ENCODE assay signal across 1 cellular context in genomic region chr1:21906173-21907078, GRCh38.
TF ChIP-seq lines count a peak whose summit lies in the region.

No MANE protein-coding gene starts in this region.

TF ChIP-seq in K562, 482 proteins besides CTCF, POLR2A, EP300 and RAD21 (continued from another document and continues in another):
- TF ChIP-seq, protein P1, sequence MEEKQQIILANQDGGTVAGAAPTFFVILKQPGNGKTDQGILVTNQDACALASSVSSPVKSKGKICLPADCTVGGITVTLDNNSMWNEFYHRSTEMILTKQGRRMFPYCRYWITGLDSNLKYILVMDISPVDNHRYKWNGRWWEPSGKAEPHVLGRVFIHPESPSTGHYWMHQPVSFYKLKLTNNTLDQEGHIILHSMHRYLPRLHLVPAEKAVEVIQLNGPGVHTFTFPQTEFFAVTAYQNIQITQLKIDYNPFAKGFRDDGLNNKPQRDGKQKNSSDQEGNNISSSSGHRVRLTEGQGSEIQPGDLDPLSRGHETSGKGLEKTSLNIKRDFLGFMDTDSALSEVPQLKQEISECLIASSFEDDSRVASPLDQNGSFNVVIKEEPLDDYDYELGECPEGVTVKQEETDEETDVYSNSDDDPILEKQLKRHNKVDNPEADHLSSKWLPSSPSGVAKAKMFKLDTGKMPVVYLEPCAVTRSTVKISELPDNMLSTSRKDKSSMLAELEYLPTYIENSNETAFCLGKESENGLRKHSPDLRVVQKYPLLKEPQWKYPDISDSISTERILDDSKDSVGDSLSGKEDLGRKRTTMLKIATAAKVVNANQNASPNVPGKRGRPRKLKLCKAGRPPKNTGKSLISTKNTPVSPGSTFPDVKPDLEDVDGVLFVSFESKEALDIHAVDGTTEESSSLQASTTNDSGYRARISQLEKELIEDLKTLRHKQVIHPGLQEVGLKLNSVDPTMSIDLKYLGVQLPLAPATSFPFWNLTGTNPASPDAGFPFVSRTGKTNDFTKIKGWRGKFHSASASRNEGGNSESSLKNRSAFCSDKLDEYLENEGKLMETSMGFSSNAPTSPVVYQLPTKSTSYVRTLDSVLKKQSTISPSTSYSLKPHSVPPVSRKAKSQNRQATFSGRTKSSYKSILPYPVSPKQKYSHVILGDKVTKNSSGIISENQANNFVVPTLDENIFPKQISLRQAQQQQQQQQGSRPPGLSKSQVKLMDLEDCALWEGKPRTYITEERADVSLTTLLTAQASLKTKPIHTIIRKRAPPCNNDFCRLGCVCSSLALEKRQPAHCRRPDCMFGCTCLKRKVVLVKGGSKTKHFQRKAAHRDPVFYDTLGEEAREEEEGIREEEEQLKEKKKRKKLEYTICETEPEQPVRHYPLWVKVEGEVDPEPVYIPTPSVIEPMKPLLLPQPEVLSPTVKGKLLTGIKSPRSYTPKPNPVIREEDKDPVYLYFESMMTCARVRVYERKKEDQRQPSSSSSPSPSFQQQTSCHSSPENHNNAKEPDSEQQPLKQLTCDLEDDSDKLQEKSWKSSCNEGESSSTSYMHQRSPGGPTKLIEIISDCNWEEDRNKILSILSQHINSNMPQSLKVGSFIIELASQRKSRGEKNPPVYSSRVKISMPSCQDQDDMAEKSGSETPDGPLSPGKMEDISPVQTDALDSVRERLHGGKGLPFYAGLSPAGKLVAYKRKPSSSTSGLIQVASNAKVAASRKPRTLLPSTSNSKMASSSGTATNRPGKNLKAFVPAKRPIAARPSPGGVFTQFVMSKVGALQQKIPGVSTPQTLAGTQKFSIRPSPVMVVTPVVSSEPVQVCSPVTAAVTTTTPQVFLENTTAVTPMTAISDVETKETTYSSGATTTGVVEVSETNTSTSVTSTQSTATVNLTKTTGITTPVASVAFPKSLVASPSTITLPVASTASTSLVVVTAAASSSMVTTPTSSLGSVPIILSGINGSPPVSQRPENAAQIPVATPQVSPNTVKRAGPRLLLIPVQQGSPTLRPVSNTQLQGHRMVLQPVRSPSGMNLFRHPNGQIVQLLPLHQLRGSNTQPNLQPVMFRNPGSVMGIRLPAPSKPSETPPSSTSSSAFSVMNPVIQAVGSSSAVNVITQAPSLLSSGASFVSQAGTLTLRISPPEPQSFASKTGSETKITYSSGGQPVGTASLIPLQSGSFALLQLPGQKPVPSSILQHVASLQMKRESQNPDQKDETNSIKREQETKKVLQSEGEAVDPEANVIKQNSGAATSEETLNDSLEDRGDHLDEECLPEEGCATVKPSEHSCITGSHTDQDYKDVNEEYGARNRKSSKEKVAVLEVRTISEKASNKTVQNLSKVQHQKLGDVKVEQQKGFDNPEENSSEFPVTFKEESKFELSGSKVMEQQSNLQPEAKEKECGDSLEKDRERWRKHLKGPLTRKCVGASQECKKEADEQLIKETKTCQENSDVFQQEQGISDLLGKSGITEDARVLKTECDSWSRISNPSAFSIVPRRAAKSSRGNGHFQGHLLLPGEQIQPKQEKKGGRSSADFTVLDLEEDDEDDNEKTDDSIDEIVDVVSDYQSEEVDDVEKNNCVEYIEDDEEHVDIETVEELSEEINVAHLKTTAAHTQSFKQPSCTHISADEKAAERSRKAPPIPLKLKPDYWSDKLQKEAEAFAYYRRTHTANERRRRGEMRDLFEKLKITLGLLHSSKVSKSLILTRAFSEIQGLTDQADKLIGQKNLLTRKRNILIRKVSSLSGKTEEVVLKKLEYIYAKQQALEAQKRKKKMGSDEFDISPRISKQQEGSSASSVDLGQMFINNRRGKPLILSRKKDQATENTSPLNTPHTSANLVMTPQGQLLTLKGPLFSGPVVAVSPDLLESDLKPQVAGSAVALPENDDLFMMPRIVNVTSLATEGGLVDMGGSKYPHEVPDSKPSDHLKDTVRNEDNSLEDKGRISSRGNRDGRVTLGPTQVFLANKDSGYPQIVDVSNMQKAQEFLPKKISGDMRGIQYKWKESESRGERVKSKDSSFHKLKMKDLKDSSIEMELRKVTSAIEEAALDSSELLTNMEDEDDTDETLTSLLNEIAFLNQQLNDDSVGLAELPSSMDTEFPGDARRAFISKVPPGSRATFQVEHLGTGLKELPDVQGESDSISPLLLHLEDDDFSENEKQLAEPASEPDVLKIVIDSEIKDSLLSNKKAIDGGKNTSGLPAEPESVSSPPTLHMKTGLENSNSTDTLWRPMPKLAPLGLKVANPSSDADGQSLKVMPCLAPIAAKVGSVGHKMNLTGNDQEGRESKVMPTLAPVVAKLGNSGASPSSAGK (IDR thresholded peaks at IDR 0.05): peak; percentile 29; the same call in 1 of the 2 replicates
- TF ChIP-seq SAP30 (IDR thresholded peaks at IDR 0.05; ENCODE audit: borderline replicate concordance, insufficient read depth, low read depth, low read length, poor library complexity, severe bottlenecking): no peak
- peak; percentile 76 for TF ChIP-seq CTBP1 (IDR thresholded peaks at IDR 0.05; ENCODE audit: borderline replicate concordance)
- no peak for TF ChIP-seq KDM5B (IDR thresholded peaks at IDR 0.05; ENCODE audit: insufficient replicate concordance, low read depth, low read length)
- TF ChIP-seq, protein P2, sequence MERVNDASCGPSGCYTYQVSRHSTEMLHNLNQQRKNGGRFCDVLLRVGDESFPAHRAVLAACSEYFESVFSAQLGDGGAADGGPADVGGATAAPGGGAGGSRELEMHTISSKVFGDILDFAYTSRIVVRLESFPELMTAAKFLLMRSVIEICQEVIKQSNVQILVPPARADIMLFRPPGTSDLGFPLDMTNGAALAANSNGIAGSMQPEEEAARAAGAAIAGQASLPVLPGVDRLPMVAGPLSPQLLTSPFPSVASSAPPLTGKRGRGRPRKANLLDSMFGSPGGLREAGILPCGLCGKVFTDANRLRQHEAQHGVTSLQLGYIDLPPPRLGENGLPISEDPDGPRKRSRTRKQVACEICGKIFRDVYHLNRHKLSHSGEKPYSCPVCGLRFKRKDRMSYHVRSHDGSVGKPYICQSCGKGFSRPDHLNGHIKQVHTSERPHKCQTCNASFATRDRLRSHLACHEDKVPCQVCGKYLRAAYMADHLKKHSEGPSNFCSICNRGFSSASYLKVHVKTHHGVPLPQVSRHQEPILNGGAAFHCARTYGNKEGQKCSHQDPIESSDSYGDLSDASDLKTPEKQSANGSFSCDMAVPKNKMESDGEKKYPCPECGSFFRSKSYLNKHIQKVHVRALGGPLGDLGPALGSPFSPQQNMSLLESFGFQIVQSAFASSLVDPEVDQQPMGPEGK (CRISPR knock-in tag; IDR thresholded peaks at IDR 0.05; ENCODE audit: borderline replicate concordance): peak; percentile 37; the same call in 1 of the 2 replicates
- TF ChIP-seq ZNF12 (CRISPR knock-in tag; IDR thresholded peaks at IDR 0.05): no peak
- TF ChIP-seq DDX20 (tag; IDR thresholded peaks at IDR 0.05; ENCODE audit: low read depth): peak; percentile 72; the same call in 1 of the 2 replicates
- TF ChIP-seq, protein P3, sequence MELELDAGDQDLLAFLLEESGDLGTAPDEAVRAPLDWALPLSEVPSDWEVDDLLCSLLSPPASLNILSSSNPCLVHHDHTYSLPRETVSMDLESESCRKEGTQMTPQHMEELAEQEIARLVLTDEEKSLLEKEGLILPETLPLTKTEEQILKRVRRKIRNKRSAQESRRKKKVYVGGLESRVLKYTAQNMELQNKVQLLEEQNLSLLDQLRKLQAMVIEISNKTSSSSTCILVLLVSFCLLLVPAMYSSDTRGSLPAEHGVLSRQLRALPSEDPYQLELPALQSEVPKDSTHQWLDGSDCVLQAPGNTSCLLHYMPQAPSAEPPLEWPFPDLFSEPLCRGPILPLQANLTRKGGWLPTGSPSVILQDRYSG (tag; conservative IDR thresholded peaks at IDR 0.05; ENCODE audit: low read depth): peak; percentile 20; the same call in 1 of the 2 replicates
- TF ChIP-seq ZBTB8A (IDR thresholded peaks at IDR 0.05; ENCODE audit: partially characterized antibody): no peak
- TF ChIP-seq TAF15 (IDR thresholded peaks at IDR 0.05; ENCODE audit: low read depth, low read length): no peak
- TF ChIP-seq, protein P4, sequence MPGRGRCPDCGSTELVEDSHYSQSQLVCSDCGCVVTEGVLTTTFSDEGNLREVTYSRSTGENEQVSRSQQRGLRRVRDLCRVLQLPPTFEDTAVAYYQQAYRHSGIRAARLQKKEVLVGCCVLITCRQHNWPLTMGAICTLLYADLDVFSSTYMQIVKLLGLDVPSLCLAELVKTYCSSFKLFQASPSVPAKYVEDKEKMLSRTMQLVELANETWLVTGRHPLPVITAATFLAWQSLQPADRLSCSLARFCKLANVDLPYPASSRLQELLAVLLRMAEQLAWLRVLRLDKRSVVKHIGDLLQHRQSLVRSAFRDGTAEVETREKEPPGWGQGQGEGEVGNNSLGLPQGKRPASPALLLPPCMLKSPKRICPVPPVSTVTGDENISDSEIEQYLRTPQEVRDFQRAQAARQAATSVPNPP (IDR thresholded peaks at IDR 0.05; ENCODE audit: borderline replicate concordance, insufficient read depth, insufficient read length): no peak
- no peak for TF ChIP-seq PHTF2 (CRISPR knock-in tag; IDR thresholded peaks at IDR 0.05)
- peak; percentile 32 for TF ChIP-seq CCNT2 (IDR thresholded peaks at IDR 0.05; ENCODE audit: borderline replicate concordance, extremely low read depth, insufficient read length, low read depth, low read length)
- no peak; the same call in 1 of the 2 replicates for TF ChIP-seq GATAD2A (IDR thresholded peaks at IDR 0.05)
- no peak for TF ChIP-seq PTBP1 (IDR thresholded peaks at IDR 0.05; ENCODE audit: low read depth, low read length)
- no peak for TF ChIP-seq DACH1 (IDR thresholded peaks at IDR 0.05; ENCODE audit: partially characterized antibody)
- TF ChIP-seq, protein P5, sequence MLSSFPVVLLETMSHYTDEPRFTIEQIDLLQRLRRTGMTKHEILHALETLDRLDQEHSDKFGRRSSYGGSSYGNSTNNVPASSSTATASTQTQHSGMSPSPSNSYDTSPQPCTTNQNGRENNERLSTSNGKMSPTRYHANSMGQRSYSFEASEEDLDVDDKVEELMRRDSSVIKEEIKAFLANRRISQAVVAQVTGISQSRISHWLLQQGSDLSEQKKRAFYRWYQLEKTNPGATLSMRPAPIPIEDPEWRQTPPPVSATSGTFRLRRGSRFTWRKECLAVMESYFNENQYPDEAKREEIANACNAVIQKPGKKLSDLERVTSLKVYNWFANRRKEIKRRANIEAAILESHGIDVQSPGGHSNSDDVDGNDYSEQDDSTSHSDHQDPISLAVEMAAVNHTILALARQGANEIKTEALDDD (IDR thresholded peaks at IDR 0.05): peak; percentile 90
- TF ChIP-seq, protein P6, sequence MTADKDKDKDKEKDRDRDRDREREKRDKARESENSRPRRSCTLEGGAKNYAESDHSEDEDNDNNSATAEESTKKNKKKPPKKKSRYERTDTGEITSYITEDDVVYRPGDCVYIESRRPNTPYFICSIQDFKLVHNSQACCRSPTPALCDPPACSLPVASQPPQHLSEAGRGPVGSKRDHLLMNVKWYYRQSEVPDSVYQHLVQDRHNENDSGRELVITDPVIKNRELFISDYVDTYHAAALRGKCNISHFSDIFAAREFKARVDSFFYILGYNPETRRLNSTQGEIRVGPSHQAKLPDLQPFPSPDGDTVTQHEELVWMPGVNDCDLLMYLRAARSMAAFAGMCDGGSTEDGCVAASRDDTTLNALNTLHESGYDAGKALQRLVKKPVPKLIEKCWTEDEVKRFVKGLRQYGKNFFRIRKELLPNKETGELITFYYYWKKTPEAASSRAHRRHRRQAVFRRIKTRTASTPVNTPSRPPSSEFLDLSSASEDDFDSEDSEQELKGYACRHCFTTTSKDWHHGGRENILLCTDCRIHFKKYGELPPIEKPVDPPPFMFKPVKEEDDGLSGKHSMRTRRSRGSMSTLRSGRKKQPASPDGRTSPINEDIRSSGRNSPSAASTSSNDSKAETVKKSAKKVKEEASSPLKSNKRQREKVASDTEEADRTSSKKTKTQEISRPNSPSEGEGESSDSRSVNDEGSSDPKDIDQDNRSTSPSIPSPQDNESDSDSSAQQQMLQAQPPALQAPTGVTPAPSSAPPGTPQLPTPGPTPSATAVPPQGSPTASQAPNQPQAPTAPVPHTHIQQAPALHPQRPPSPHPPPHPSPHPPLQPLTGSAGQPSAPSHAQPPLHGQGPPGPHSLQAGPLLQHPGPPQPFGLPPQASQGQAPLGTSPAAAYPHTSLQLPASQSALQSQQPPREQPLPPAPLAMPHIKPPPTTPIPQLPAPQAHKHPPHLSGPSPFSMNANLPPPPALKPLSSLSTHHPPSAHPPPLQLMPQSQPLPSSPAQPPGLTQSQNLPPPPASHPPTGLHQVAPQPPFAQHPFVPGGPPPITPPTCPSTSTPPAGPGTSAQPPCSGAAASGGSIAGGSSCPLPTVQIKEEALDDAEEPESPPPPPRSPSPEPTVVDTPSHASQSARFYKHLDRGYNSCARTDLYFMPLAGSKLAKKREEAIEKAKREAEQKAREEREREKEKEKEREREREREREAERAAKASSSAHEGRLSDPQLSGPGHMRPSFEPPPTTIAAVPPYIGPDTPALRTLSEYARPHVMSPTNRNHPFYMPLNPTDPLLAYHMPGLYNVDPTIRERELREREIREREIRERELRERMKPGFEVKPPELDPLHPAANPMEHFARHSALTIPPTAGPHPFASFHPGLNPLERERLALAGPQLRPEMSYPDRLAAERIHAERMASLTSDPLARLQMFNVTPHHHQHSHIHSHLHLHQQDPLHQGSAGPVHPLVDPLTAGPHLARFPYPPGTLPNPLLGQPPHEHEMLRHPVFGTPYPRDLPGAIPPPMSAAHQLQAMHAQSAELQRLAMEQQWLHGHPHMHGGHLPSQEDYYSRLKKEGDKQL (CRISPR knock-in tag; IDR thresholded peaks at IDR 0.05; ENCODE audit: borderline replicate concordance): no peak
- no peak for TF ChIP-seq ARID2 (IDR thresholded peaks at IDR 0.05)
- TF ChIP-seq, protein P7, sequence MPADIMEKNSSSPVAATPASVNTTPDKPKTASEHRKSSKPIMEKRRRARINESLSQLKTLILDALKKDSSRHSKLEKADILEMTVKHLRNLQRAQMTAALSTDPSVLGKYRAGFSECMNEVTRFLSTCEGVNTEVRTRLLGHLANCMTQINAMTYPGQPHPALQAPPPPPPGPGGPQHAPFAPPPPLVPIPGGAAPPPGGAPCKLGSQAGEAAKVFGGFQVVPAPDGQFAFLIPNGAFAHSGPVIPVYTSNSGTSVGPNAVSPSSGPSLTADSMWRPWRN (IDR thresholded peaks at IDR 0.05; ENCODE audit: low read depth): 0 out of 2 replicates have a peak, but pooled peaks have one; percentile 57
- TF ChIP-seq SRF (CRISPR knock-in tag; IDR thresholded peaks at IDR 0.05): no peak
- peak; percentile 51 to 65; a peak in 2 of 4 replicates for TF ChIP-seq ARNT (IDR thresholded peaks at IDR 0.05)
- peak; percentile 74 for TF ChIP-seq POLR2AphosphoS5 (IDR thresholded peaks at IDR 0.05; ENCODE audit: control insufficient read depth, insufficient read depth, low read depth, low read length)
- no peak for TF ChIP-seq RBBP5 (IDR thresholded peaks at IDR 0.05; ENCODE audit: borderline replicate concordance, insufficient read depth, low read length, poor library complexity, severe bottlenecking)
- 0 out of 2 replicates have a peak, but pooled peaks have one; percentile 25 for TF ChIP-seq KLF13 (tag; IDR thresholded peaks at IDR 0.05; ENCODE audit: borderline replicate concordance, low read depth)
- TF ChIP-seq FOXJ3 (CRISPR knock-in tag; IDR thresholded peaks at IDR 0.05): no peak
- no peak for TF ChIP-seq NUFIP1 (IDR thresholded peaks at IDR 0.05; ENCODE audit: partially characterized antibody)
- no peak for TF ChIP-seq CSDE1 (IDR thresholded peaks at IDR 0.05)
- TF ChIP-seq MEF2A (IDR thresholded peaks at IDR 0.05; ENCODE audit: control insufficient read depth, low read depth, low read length): 0 out of 2 replicates have a peak, but pooled peaks have one; percentile 7
- peak; percentile 21; the same call in 1 of the 2 replicates for TF ChIP-seq DEAF1 (CRISPR knock-in tag; IDR thresholded peaks at IDR 0.05)
